In the genomic region with DNA sequence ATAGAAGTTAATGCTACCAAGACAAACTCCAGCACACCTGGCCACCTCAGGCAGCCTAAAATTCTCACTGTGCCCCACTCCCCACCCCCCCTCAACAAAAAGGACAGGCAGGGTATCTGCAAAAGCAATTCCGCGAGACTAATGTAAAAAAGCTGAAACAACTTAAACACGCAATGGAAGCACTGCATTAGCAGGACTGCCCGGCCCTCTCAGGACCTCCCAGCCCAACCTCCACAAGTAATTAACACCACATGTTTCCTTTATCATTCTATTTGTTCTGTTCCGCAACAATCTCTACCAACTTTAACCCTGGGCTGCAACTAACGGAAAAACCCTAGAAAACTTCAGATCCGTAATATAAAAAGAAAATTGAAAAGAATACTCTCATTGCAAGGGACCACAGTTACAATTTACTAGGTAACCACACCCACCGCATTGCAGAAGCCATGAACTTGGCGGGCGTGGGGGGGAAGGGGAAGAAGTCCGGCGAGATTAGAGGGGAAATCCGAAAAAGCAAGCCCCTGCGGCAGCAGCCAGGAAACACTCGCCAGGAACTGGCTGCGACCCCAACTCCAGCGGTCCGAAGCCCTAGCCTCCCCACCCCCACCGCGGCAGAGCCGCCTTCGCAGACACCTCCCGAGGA, we compare ENCODE assay signal across 9 cellular contexts. TPM values are rescaled to one million over a fixed set of nuclear protein-coding genes. Genes with fewer than 3 reads are reported as not detected.
DNase-seq lines count a peak whose midpoint lies in the region; ATAC-seq and TF ChIP-seq lines count a peak whose summit lies in the region.
"Had no signal": no experiment of that assay in that cellular context is flagged by ENCODE, and none has a peak within 500 bp of the region (broad histone marks: within the 10 kb centered on the region; RNA-seq: fewer than 3 reads in every experiment).

No MANE protein-coding gene starts in this region.

- DNase-seq in AG10803 (ENCODE audit: low read depth) (peak; percentile 27), MV-4-11 (lab: John Stamatoyannopoulos, UW) (peak; percentile 18), ecto neural progenitor cell (ENCODE audit: low spot score) (peak; percentile 58), mucosa of descending colon (peak; percentile 26 to 50 (median 36)), SJCRH30 (no peak), putamen (ENCODE audit: low spot score) (no peak), MM.1S (no peak)

- H3F3A ChIP-seq in MM.1S (ENCODE audit: insufficient read depth, low read length): no peaks in the 10 kb centered on the region

- intact Hi-C loops in mucosa of descending colon (cut with DNase I, micrococcal nuclease): no loop called here

- H3K36me3 ChIP-seq in mucosa of descending colon (ENCODE audit: low read depth) (no peaks in the 10 kb centered on the region), SJCRH30 (no peaks in the 10 kb centered on the region), MM.1S (replicated peaks; ENCODE audit: insufficient read depth, low read length) (no peaks in the 10 kb centered on the region)

- no peaks in the 10 kb centered on the region for H4K20me1 ChIP-seq in MM.1S (ENCODE audit: insufficient read depth, low read length)

- ATAC-seq in mucosa of descending colon (peak; percentile 36), HG03565 (IDR thresholded peaks at IDR 0.05; ENCODE audit: unreplicated experiment) (no peak)
- ATAC-seq: GM12878 had no signal

- H3K9me3 ChIP-seq in mucosa of descending colon (no peaks in the 10 kb centered on the region), SJCRH30 (replicated peaks) (no peaks in the 10 kb centered on the region), MM.1S (replicated peaks; ENCODE audit: insufficient read depth, low read length) (no peaks in the 10 kb centered on the region)

- no peak overlapping the region for H2AFZ ChIP-seq in MM.1S (ENCODE audit: low read length)

- H3K79me2 ChIP-seq in MM.1S (ENCODE audit: low read length): no peaks in the 10 kb centered on the region

- H3K27me3 ChIP-seq in SJCRH30 (no peaks in the 10 kb centered on the region), MM.1S (replicated peaks; ENCODE audit: insufficient read depth, low read length) (no peaks in the 10 kb centered on the region)

- no peaks in the 10 kb centered on the region for H3K9me2 ChIP-seq in MM.1S (replicated peaks; ENCODE audit: insufficient read depth, low read length)

- TF ChIP-seq CTCF in AG10803 (conservative IDR thresholded peaks at IDR 0.05; ENCODE audit: low read length): no peak
- no peak for TF ChIP-seq CTCF in mucosa of descending colon (IDR thresholded peaks at IDR 0.05)
- TF ChIP-seq CTCF in MM.1S (IDR thresholded peaks at IDR 0.05; ENCODE audit: low read length): no peak

- H3K4me3 ChIP-seq in AG10803 (ENCODE audit: low read length): peak overlapping the region; percentile 69
- no peak overlapping the region for H3K4me3 ChIP-seq in mucosa of descending colon
- no peak overlapping the region for H3K4me3 ChIP-seq in SJCRH30
- no peak overlapping the region for H3K4me3 ChIP-seq in MM.1S (ENCODE audit: low read length)
- H3K4me3 ChIP-seq: GM12878 had no signal

- H3K4me2 ChIP-seq in MM.1S (ENCODE audit: low read depth, low read length): no peak overlapping the region

- H3K27ac ChIP-seq in SJCRH30 (no peak overlapping the region), MM.1S (ENCODE audit: low read length) (no peak overlapping the region)

- H3K9ac ChIP-seq in MM.1S (ENCODE audit: low read length): no peak overlapping the region

- peaks cover 5% of the 10 kb centered on the region for H3K4me1 ChIP-seq in mucosa of descending colon (ENCODE audit: low read depth)
- no peaks in the 10 kb centered on the region for H3K4me1 ChIP-seq in SJCRH30
- no peaks in the 10 kb centered on the region for H3K4me1 ChIP-seq in MM.1S (ENCODE audit: low read length)

RNA-seq across cellular contexts. Expression of a gene that starts 1.3 kb away (rescaled TPM):
- 10 to 100 TPM; 83.3 to 98.9 (median 97.3) TPM for total RNA-seq in mucosa of descending colon
- total RNA-seq in SJCRH30 (2014; rRNA removed; shearing (Covaris generic)): 0.18 TPM in 1 of 2 replicates, not detected in the other

Comparison
In these comparisons a context has a peak if more than half of its experiments do, and no peak if none do; other contexts are left out.
1. DNase-seq: peak in AG10803 (single experiment), MV-4-11 (single experiment), ecto neural progenitor cell (single experiment) and mucosa of descending colon (3 of 3); none in SJCRH30 (0 of 2), putamen (single experiment) and MM.1S (single experiment).
2. RNA of a gene that starts 1.3 kb away (total RNA-seq): 83.3 to 98.9 TPM in mucosa of descending colon; 0.18 TPM in SJCRH30; every median in the first group is over 10 times any median in the second.